ENCODE assay signal across 22 cellular contexts in the genomic region with DNA sequence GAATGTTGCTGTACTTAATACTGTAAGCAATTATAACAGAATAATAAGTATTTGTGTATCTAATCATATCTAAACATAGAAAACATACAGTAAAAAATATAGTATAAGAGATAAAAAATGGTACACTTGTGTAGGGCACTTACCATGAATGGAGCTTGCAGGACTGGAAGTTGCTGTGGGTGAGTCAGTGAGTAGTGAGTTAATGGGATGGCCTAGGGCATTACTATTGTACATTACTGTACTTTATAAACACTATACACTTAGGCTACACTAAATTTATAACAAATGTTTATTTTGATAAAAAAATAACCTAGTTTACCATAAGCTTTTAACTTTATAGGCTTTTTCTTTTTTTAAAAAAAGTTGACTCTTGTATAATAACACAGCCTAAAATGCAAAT.
DNase-seq lines count a peak whose midpoint lies in the region; ATAC-seq, FAIRE-seq and TF ChIP-seq lines count a peak whose summit lies in the region.
"Had no signal": no experiment of that assay in that cellular context is flagged by ENCODE, and none has a peak within 500 bp of the region (broad histone marks: within the 10 kb centered on the region; RNA-seq: fewer than 3 reads in every experiment).

No MANE protein-coding gene starts in this region.

- peak; percentile 70 for ATAC-seq in esophagus mucosa

- no peaks in the 10 kb centered on the region for H3K4me1 Mint-ChIP-seq in activated T-helper 1 cell treated with anti-CD3 and anti-CD28 coated beads, Interleukin-12 subunit alpha, Interleukin-12 subunit beta, Interleukin-2, Interleukin-4 antibody, amounts not matched to agents 30 ng/mL and 10 ng/mL and 1 ng/mL, durations not matched to agents 14 hours and 24 hours and 36 hours (ENCODE audit: low read depth)
- H3K4me1 Mint-ChIP-seq: CD14-positive monocyte; CD4-positive, alpha-beta memory T cell; CD4-positive, CD25-positive, alpha-beta regulatory T cell; CD8-positive, alpha-beta memory T cell had no signal

- no peak for FAIRE-seq in bronchial epithelial cell (lab: Jason Lieb, UNC)
- FAIRE-seq: A204.1, G401.6, GM12891, GM19239 had no signal

- intact Hi-C loops in activated T-helper 1 cell treated with anti-CD3 and anti-CD28 coated beads, Interleukin-12 subunit alpha, Interleukin-12 subunit beta, Interleukin-2, Interleukin-4 antibody, amounts not matched to agents 30 ng/mL and 10 ng/mL and 1 ng/mL, durations not matched to agents 14 hours and 24 hours and 36 hours (cut with micrococcal nuclease), result no loop called here

- H3K36me3 ChIP-seq in bronchial epithelial cell (ENCODE audit: control insufficient read depth, insufficient read depth, low read length), result no peaks in the 10 kb centered on the region
- H3K36me3 ChIP-seq: BE2C, BLaER1 had no signal

- H3K4me3 ChIP-seq in bronchial epithelial cell (ENCODE audit: low read depth, low read length), result no peak overlapping the region
- H3K4me3 ChIP-seq: BLaER1 had no signal

- DNase-seq in bronchial epithelial cell (ENCODE audit: low read depth) (peak; percentile 21), T-helper 9 cell (no peak), DMS153 (lab: John Stamatoyannopoulos, UW) (no peak)
- no peak for DNase-seq in activated T-helper 1 cell treated with anti-CD3 and anti-CD28 coated beads, Interleukin-12 subunit alpha, Interleukin-12 subunit beta, Interleukin-2, Interleukin-4 antibody, amounts not matched to agents 30 ng/mL and 10 ng/mL and 1 ng/mL, durations not matched to agents 14 hours and 24 hours and 36 hours (ENCODE audit: low spot score)
- DNase-seq: 8988T; ACHN; BE2C; C1 segment of cervical spinal cord; CD4-positive, alpha-beta memory T cell; CD4-positive, CD25-positive, alpha-beta regulatory T cell; CD8-positive, alpha-beta memory T cell; COR-L47; DMS 273 treated with DMSO at 0.1 percent for 48 hours; DMS79 treated with DMSO at 0.1 percent for 48 hours; GF-D8 had no signal

- no peak for TF ChIP-seq CTCF in bronchial epithelial cell (IDR thresholded peaks at IDR 0.05; ENCODE audit: insufficient read depth, low read length, severe bottlenecking)

- peaks cover 3% of the 10 kb centered on the region for H3K9me3 Mint-ChIP-seq in activated T-helper 1 cell treated with anti-CD3 and anti-CD28 coated beads, Interleukin-12 subunit alpha, Interleukin-12 subunit beta, Interleukin-2, Interleukin-4 antibody, amounts not matched to agents 30 ng/mL and 10 ng/mL and 1 ng/mL, durations not matched to agents 14 hours and 24 hours and 36 hours

- H3K36me3 Mint-ChIP-seq in activated T-helper 1 cell treated with anti-CD3 and anti-CD28 coated beads, Interleukin-12 subunit alpha, Interleukin-12 subunit beta, Interleukin-2, Interleukin-4 antibody, amounts not matched to agents 30 ng/mL and 10 ng/mL and 1 ng/mL, durations not matched to agents 14 hours and 24 hours and 36 hours (ENCODE audit: low read depth), result no peaks in the 10 kb centered on the region
- H3K36me3 Mint-ChIP-seq: CD14-positive monocyte; CD4-positive, alpha-beta memory T cell; CD4-positive, CD25-positive, alpha-beta regulatory T cell; CD8-positive, alpha-beta memory T cell had no signal

- H3K4me3 Mint-ChIP-seq in activated T-helper 1 cell treated with anti-CD3 and anti-CD28 coated beads, Interleukin-12 subunit alpha, Interleukin-12 subunit beta, Interleukin-2, Interleukin-4 antibody, amounts not matched to agents 30 ng/mL and 10 ng/mL and 1 ng/mL, durations not matched to agents 14 hours and 24 hours and 36 hours, result no peak overlapping the region
- H3K4me3 Mint-ChIP-seq: CD14-positive monocyte; CD4-positive, alpha-beta memory T cell; CD4-positive, CD25-positive, alpha-beta regulatory T cell; CD8-positive, alpha-beta memory T cell had no signal

- no peak overlapping the region for H3K27ac Mint-ChIP-seq in activated T-helper 1 cell treated with anti-CD3 and anti-CD28 coated beads, Interleukin-12 subunit alpha, Interleukin-12 subunit beta, Interleukin-2, Interleukin-4 antibody, amounts not matched to agents 30 ng/mL and 10 ng/mL and 1 ng/mL, durations not matched to agents 14 hours and 24 hours and 36 hours
- H3K27ac Mint-ChIP-seq: CD14-positive monocyte; CD4-positive, alpha-beta memory T cell; CD4-positive, CD25-positive, alpha-beta regulatory T cell; CD8-positive, alpha-beta memory T cell had no signal

- H3K27me3 Mint-ChIP-seq in activated T-helper 1 cell treated with anti-CD3 and anti-CD28 coated beads, Interleukin-12 subunit alpha, Interleukin-12 subunit beta, Interleukin-2, Interleukin-4 antibody, amounts not matched to agents 30 ng/mL and 10 ng/mL and 1 ng/mL, durations not matched to agents 14 hours and 24 hours and 36 hours (ENCODE audit: insufficient read depth), result no peaks in the 10 kb centered on the region
- H3K27me3 Mint-ChIP-seq: CD4-positive, alpha-beta memory T cell; CD4-positive, CD25-positive, alpha-beta regulatory T cell; CD8-positive, alpha-beta memory T cell had no signal

- H3K27me3 ChIP-seq in bronchial epithelial cell (ENCODE audit: control insufficient read depth, insufficient read depth, low read length), result no peaks in the 10 kb centered on the region
- H3K27me3 ChIP-seq: BE2C, BLaER1 had no signal
